ENCODE assay signal across 16 cellular contexts in genomic region chr4:41514765-41515481, GRCh38. TPM values are rescaled to one million over a fixed set of nuclear protein-coding genes. Genes with fewer than 3 reads are reported as not detected.
"Had no signal": no experiment of that assay in that cellular context is flagged by ENCODE, and none has a peak within 500 bp of the region (broad histone marks: within the 10 kb centered on the region; RNA-seq: fewer than 3 reads in every experiment).

No MANE protein-coding gene starts in this region.

- H3K27me3 Mint-ChIP-seq: activated B cell treated with CpG ODN at 0.5 μM for 24 hours; activated CD4-positive, alpha-beta T cell treated with anti-CD3 and anti-CD28 coated beads, Interleukin-2, amount 10 ng/mL, durations not matched to agents 7 days and 5 days; activated naive CD8-positive, alpha-beta T cell; T-helper 17 cell had no signal

- ATAC-seq: T-helper 17 cell had no signal

- H3K9me3 ChIP-seq: esophagus squamous epithelium, prostate gland, right lobe of liver had no signal

- H3K27ac Mint-ChIP-seq: activated B cell treated with CpG ODN at 0.5 μM for 24 hours; activated CD4-positive, alpha-beta T cell treated with anti-CD3 and anti-CD28 coated beads, Interleukin-2, amount 10 ng/mL, durations not matched to agents 7 days and 5 days; activated naive CD8-positive, alpha-beta T cell; mesothelial cell of epicardium; T-helper 17 cell had no signal

- H3K4me1 Mint-ChIP-seq: activated B cell treated with CpG ODN at 0.5 μM for 24 hours; activated CD4-positive, alpha-beta T cell treated with anti-CD3 and anti-CD28 coated beads, Interleukin-2, amount 10 ng/mL, durations not matched to agents 7 days and 5 days; mesothelial cell of epicardium; T-helper 17 cell had no signal

- H3K27ac ChIP-seq: esophagus squamous epithelium, prostate gland, right lobe of liver had no signal

- H3K27me3 ChIP-seq: esophagus squamous epithelium, right lobe of liver had no signal

- H3K36me3 ChIP-seq: esophagus squamous epithelium, prostate gland, right lobe of liver had no signal

- DNase-seq: activated B cell treated with CpG ODN at 0.5 μM for 24 hours; activated CD4-positive, alpha-beta T cell treated with anti-CD3 and anti-CD28 coated beads, Interleukin-2, amount 10 ng/mL, durations not matched to agents 7 days and 5 days; activated gamma-delta T cell treated with Interleukin-2 at 50 U/mL for 16 hours; amygdala; cortex of kidney; effector CD4-positive, alpha-beta T cell; esophagus squamous epithelium; hypothalamus; right lobe of liver; stimulated activated CD4-positive, alpha-beta T cell treated with anti-CD3 and anti-CD28 coated beads, Interleukin-1b, Interleukin-23, amount 100 ng/mL, for 48 hours; T-helper 17 cell had no signal

- H3K36me3 Mint-ChIP-seq: activated naive CD8-positive, alpha-beta T cell had no signal

- H3K4me1 ChIP-seq: esophagus squamous epithelium, prostate gland had no signal

- H3K4me3 ChIP-seq: esophagus squamous epithelium, lung, prostate gland, right lobe of liver had no signal

- H3K4me3 Mint-ChIP-seq: activated B cell treated with CpG ODN at 0.5 μM for 24 hours; activated CD4-positive, alpha-beta T cell treated with anti-CD3 and anti-CD28 coated beads, Interleukin-2, amount 10 ng/mL, durations not matched to agents 7 days and 5 days; activated naive CD8-positive, alpha-beta T cell; brain; mesothelial cell of epicardium; T-helper 17 cell had no signal

- H3K9me3 Mint-ChIP-seq: activated B cell treated with CpG ODN at 0.5 μM for 24 hours; activated CD4-positive, alpha-beta T cell treated with anti-CD3 and anti-CD28 coated beads, Interleukin-2, amount 10 ng/mL, durations not matched to agents 7 days and 5 days had no signal

RNA-seq across cellular contexts. Expression of gene LIMCH1, which starts 23.0 kb away (rescaled TPM):
- total RNA-seq: activated B cell treated with CpG ODN at 0.5 μM for 24 hours; activated CD4-positive, alpha-beta T cell treated with anti-CD3 and anti-CD28 coated beads, Interleukin-2, amount 10 ng/mL, durations not matched to agents 7 days and 5 days; T-helper 17 cell had no signal
